In genomic region chr6:14862845-14863244, GRCh38 we compare ENCODE assay signal across 15 cellular contexts.
DNase-seq lines count a peak whose midpoint lies in the region; ATAC-seq, FAIRE-seq and TF ChIP-seq lines count a peak whose summit lies in the region.
"Had no signal": no experiment of that assay in that cellular context is flagged by ENCODE, and none has a peak within 500 bp of the region (broad histone marks: within the 10 kb centered on the region; RNA-seq: fewer than 3 reads in every experiment).

No MANE protein-coding gene starts in this region.

- H3K56ac ChIP-seq in IMR-90 (ENCODE audit: extremely low read depth, insufficient read depth, low read length) (no peak overlapping the region), H1 (replicated peaks; ENCODE audit: insufficient read length, low read depth, low read length) (no peak overlapping the region)

- H3K36me3 Mint-ChIP-seq in stimulated activated effector memory CD8-positive, alpha-beta T cell treated with anti-CD3 and anti-CD28 coated beads, Interleukin-12 subunit alpha, Interleukin-12 subunit beta, amount 100 ng/mL, for 72 hours = peaks cover 2% of the 10 kb centered on the region
- H3K36me3 Mint-ChIP-seq: CD8-positive, alpha-beta memory T cell had no signal

- H3K23me2 ChIP-seq in H1 (ENCODE audit: low read depth, low read length) = no peaks in the 10 kb centered on the region

- H3K4ac ChIP-seq in IMR-90 (ENCODE audit: low read depth, low read length) = no peak overlapping the region
- no peak overlapping the region for H3K4ac ChIP-seq in H1 (replicated peaks; ENCODE audit: insufficient read length, low read depth, low read length)

- H2BK15ac ChIP-seq in IMR-90 (ENCODE audit: low read depth, low read length) (no peak overlapping the region), H1 (ENCODE audit: low read length) (no peak overlapping the region)

- peak overlapping the region; percentile 7; the same call in 1 of the 2 replicates for H2AK5ac ChIP-seq in IMR-90 (ENCODE audit: low read depth, low read length)
- H2AK5ac ChIP-seq in H1 (ENCODE audit: low read depth, low read length) = no peak overlapping the region

- H2BK120ac ChIP-seq in IMR-90 (ENCODE audit: low read depth, low read length) (no peak overlapping the region), H1 (replicated peaks; ENCODE audit: low read depth, low read length) (peak overlapping the region; percentile 47)

- peaks cover 52% of the 10 kb centered on the region for H3K4me1 Mint-ChIP-seq in stimulated activated effector memory CD8-positive, alpha-beta T cell treated with anti-CD3 and anti-CD28 coated beads, Interleukin-12 subunit alpha, Interleukin-12 subunit beta, amount 100 ng/mL, for 72 hours

- in situ Hi-C loops in IMR-90 (cut with MboI; ENCODE audit: low sequenced_read_pairs) = no loop called here
- in situ Hi-C loops in mammary epithelial cell (cut with MboI; ENCODE audit: low sequenced_read_pairs in 2 of 2) = no loop called here

- H3K79me2 ChIP-seq in H1 (ENCODE audit: control insufficient read depth in 1 of 2, insufficient read depth in 2 of 2, low read length in 2 of 2) (no peaks in the 10 kb centered on the region), mammary epithelial cell (ENCODE audit: insufficient read depth, low read length) (no peaks in the 10 kb centered on the region)

- H3K4me3 Mint-ChIP-seq in stimulated activated effector memory CD8-positive, alpha-beta T cell treated with anti-CD3 and anti-CD28 coated beads, Interleukin-12 subunit alpha, Interleukin-12 subunit beta, amount 100 ng/mL, for 72 hours = no peak overlapping the region
- H3K4me3 Mint-ChIP-seq: B cell, CD14-positive monocyte, IgD-negative memory B cell had no signal

- 62% methylated on average over 3 of the region's 3 CpGs; no CpG with 5 or more reads in 1 of the 2 experiments for WGBS in IMR-90 (ENCODE audit: extremely low coverage in 2 of 2, insufficient read length in 1 of 2), 2 experiments
- WGBS in H1 (ENCODE audit: extremely low coverage in 1 of 2, insufficient coverage in 1 of 2, insufficient read length in 1 of 2, insufficient replicate concordance in 2 of 2, low coverage in 1 of 2, low lambda C conversion rate in 2 of 2, missing lambda C conversion rate in 1 of 2), 2 experiments = 92% methylated on average over 3 of the region's 3 CpGs; no CpG with 5 or more reads in 1 of the 2 experiments
- 82% methylated on average over 3 of the region's 3 CpGs for WGBS in mammary epithelial cell (ENCODE audit: low coverage, missing lambda C conversion rate)

- H4K8ac ChIP-seq in IMR-90 (ENCODE audit: low read depth in 2 of 2, low read length in 2 of 2) (no peak overlapping the region), H1 (ENCODE audit: extremely low read depth, insufficient read depth, low read length) (no peak overlapping the region)

- intact Hi-C loops in IMR-90 (cut with micrococcal nuclease) = no loop called here
- intact Hi-C loops in mammary epithelial cell (cut with micrococcal nuclease) = no loop called here

- FAIRE-seq in H1 (lab: Jason Lieb, UNC) = no peak
- FAIRE-seq: A204.1, H54 had no signal

- H4K91ac ChIP-seq in IMR-90 (ENCODE audit: insufficient read depth, low read depth, low read length) (no peak overlapping the region), H1 (replicated peaks; ENCODE audit: insufficient read length, low read length) (peak overlapping the region; percentile 8)

- peaks cover 58 to 78% (median 69%) of the 10 kb centered on the region in 10 experiments for H3K4me1 ChIP-seq in BLaER1 treated with 17β-estradiol and CSF1 and Interleukin-3, amounts not matched to agents 10 nM and 100 nM
- H3K4me1 ChIP-seq in IMR-90 (ENCODE audit: control insufficient read depth, insufficient read depth, low read length) (peaks cover 11% of the 10 kb centered on the region), H1 (replicated peaks in 1 of 4; ENCODE audit: control insufficient read depth in 3 of 4, insufficient read depth in 4 of 4, low read length in 3 of 4) (peaks cover 0 to 15% (median 9%) of the 10 kb centered on the region in 4 experiments; a peak in 6 of 7 replicates), mammary epithelial cell (ENCODE audit: insufficient read depth, low read length) (no peaks in the 10 kb centered on the region)

- no peak overlapping the region for H3K4me3 ChIP-seq in BLaER1 treated with 17β-estradiol and CSF1 and Interleukin-3, amounts not matched to agents 10 nM and 100 nM
- H3K4me3 ChIP-seq in IMR-90 (ENCODE audit: insufficient read depth, low read depth, low read length) = no peak overlapping the region
- H3K4me3 ChIP-seq in H1 (ENCODE audit: extremely low read depth in 1 of 4, insufficient read depth in 2 of 4, low read depth in 3 of 4, low read length in 4 of 4) = no peak overlapping the region
- no peak overlapping the region for H3K4me3 ChIP-seq in mammary epithelial cell (replicated peaks in 1 of 3; ENCODE audit: insufficient read depth in 1 of 3, low read depth in 2 of 3, low read length in 3 of 3)

- no peak overlapping the region for H3K23ac ChIP-seq in IMR-90 (ENCODE audit: low read depth, low read length)
- no peak overlapping the region for H3K23ac ChIP-seq in H1 (ENCODE audit: insufficient read length)

- no peak overlapping the region for H3K18ac ChIP-seq in IMR-90 (ENCODE audit: low read depth, low read length)
- no peak overlapping the region for H3K18ac ChIP-seq in H1 (ENCODE audit: extremely low read depth, low read length)

- TF ChIP-seq POLR2A in IMR-90 (IDR thresholded peaks at IDR 0.05; ENCODE audit: low read depth, low read length) (no peak), H1 (IDR thresholded peaks at IDR 0.05; ENCODE audit: control extremely low read depth in 1 of 2, low read depth in 2 of 2, low read length in 2 of 2) (no peak)

- H2AK9ac ChIP-seq in IMR-90 (replicated peaks; ENCODE audit: low read depth, low read length, poor library complexity) = no peak overlapping the region

- H2BK5ac ChIP-seq in IMR-90 (ENCODE audit: low read depth, low read length, poor library complexity, severe bottlenecking) = no peak overlapping the region
- no peak overlapping the region for H2BK5ac ChIP-seq in H1 (ENCODE audit: low read depth, low read length)

- H3K9me1 ChIP-seq in IMR-90 (ENCODE audit: insufficient read depth, low read length) = peaks cover 6% of the 10 kb centered on the region

- no peak overlapping the region for H2AFZ ChIP-seq in IMR-90 (replicated peaks; ENCODE audit: low read length, poor library complexity)
- H2AFZ ChIP-seq in H1 (ENCODE audit: low read length) = no peak overlapping the region
- no peak overlapping the region for H2AFZ ChIP-seq in mammary epithelial cell (ENCODE audit: low read depth, low read length)

- H3K27me3 ChIP-seq in BLaER1 treated with 17β-estradiol and CSF1 and Interleukin-3, amounts not matched to agents 10 nM and 100 nM = no peaks in the 10 kb centered on the region
- H3K27me3 ChIP-seq in IMR-90 (ENCODE audit: control insufficient read depth, insufficient read depth, low read length) (no peaks in the 10 kb centered on the region), H1 (replicated peaks in 1 of 4; ENCODE audit: control insufficient read depth in 3 of 4, extremely low read depth in 1 of 4, insufficient read depth in 3 of 4, low read length in 3 of 4) (no peaks in the 10 kb centered on the region), mammary epithelial cell (ENCODE audit: insufficient read depth, low read length) (no peaks in the 10 kb centered on the region)

- TF ChIP-seq EP300 in H1 (IDR thresholded peaks at IDR 0.05; ENCODE audit: borderline replicate concordance in 1 of 2, low read depth in 2 of 2, low read length in 2 of 2) = no peak

- POLR2A ChIA-PET in IMR-90 (lab: Charles Lee; ENCODE audit: unreplicated experiment) = no interaction called here
- POLR2A ChIA-PET in H1 (lab: Charles Lee; ENCODE audit: partially characterized antibody) = interaction anchor here (1.1 kb wide), 1 partner anchor 23 kb away, joined by 3 read pairs; no protein-coding TSS in a partner anchor

- dilution Hi-C loops in IMR-90 (cut with HindIII; ENCODE audit: low sequenced_read_pairs, unreplicated experiment) (no loop called here), mammary epithelial cell (cut with HindIII; ENCODE audit: low sequenced_read_pairs) (no loop called here)

- H2BK20ac ChIP-seq in IMR-90 (ENCODE audit: low read depth, low read length) = no peak overlapping the region
- H2BK20ac ChIP-seq in H1 (ENCODE audit: low read length) = peak overlapping the region; percentile 48; the same call in 1 of the 2 replicates

- no peak overlapping the region for H2BK12ac ChIP-seq in H1 (ENCODE audit: low read depth, low read length)

- H3K14ac ChIP-seq in IMR-90 (replicated peaks; ENCODE audit: low read depth, low read length) = no peak overlapping the region
- no peak overlapping the region for H3K14ac ChIP-seq in H1 (ENCODE audit: insufficient read length)

- no peak for TF ChIP-seq CTCF in IMR-90 (conservative IDR thresholded peaks at IDR 0.05; ENCODE audit: low read depth, low read length)
- TF ChIP-seq CTCF in H1 (IDR thresholded peaks at IDR 0.05; ENCODE audit: control extremely low read depth in 1 of 3, insufficient read depth in 1 of 3, low read depth in 1 of 3, low read length in 3 of 3) = no peak
- no peak for TF ChIP-seq CTCF in mammary epithelial cell (conservative IDR thresholded peaks at IDR 0.05 in 1 of 2, IDR thresholded peaks at IDR 0.05 in 1 of 2; ENCODE audit: extremely low read depth in 1 of 2, insufficient read depth in 1 of 2, low read depth in 1 of 2, low read length in 2 of 2)

- no peak for DNase-seq in IMR-90
- DNase-seq in H1 (ENCODE audit: low read depth in 1 of 2, low spot score in 2 of 2) = no peak
- DNase-seq in stimulated activated effector memory CD8-positive, alpha-beta T cell treated with anti-CD3 and anti-CD28 coated beads, Interleukin-12 subunit alpha, Interleukin-12 subunit beta, amount 100 ng/mL, for 72 hours (ENCODE audit: low spot score in 2 of 2) = no peak
- DNase-seq in HK-2 (ENCODE audit: unreplicated experiment) = no peak
- DNase-seq in mammary epithelial cell = no peak
- DNase-seq: CD8-positive, alpha-beta memory T cell; DMS53 had no signal

- H4K5ac ChIP-seq in IMR-90 (ENCODE audit: low read depth, low read length) (no peak overlapping the region), H1 (ENCODE audit: insufficient read length, low read depth, low read length) (no peak overlapping the region)

- H3K27ac ChIP-seq in BLaER1 treated with 17β-estradiol and CSF1 and Interleukin-3, amounts not matched to agents 10 nM and 100 nM = peak overlapping the region in 8 of 11 experiments; percentile 88 to 94 (median 92); a peak in 13 of 22 replicates
- H3K27ac ChIP-seq in IMR-90 (ENCODE audit: insufficient read depth, low read length) (no peak overlapping the region), H1 (ENCODE audit: low read depth, low read length) (no peak overlapping the region), mammary epithelial cell (ENCODE audit: insufficient read depth, low read depth, low read length) (no peak overlapping the region)

- H3K9me3 ChIP-seq in BLaER1 treated with 17β-estradiol and CSF1 and Interleukin-3, amounts not matched to agents 10 nM and 100 nM (replicated peaks in 1 of 11) = peaks cover 0 to 5% (median 0%) of the 10 kb centered on the region in 11 experiments; a peak in 3 of 22 replicates
- no peaks in the 10 kb centered on the region for H3K9me3 ChIP-seq in IMR-90 (ENCODE audit: control insufficient read depth, insufficient read depth, low read length)
- no peaks in the 10 kb centered on the region for H3K9me3 ChIP-seq in H1 (ENCODE audit: insufficient read depth in 2 of 2, low read depth in 1 of 2, low read length in 1 of 2)
- no peaks in the 10 kb centered on the region for H3K9me3 ChIP-seq in mammary epithelial cell (replicated peaks; ENCODE audit: insufficient read depth, low read length)

- no peaks in the 10 kb centered on the region for H4K20me1 ChIP-seq in BLaER1 treated with 17β-estradiol and CSF1 and Interleukin-3, amounts not matched to agents 10 nM and 100 nM
- H4K20me1 ChIP-seq in IMR-90 (ENCODE audit: insufficient read depth, low read length) (no peaks in the 10 kb centered on the region), H1 (replicated peaks in 1 of 2; ENCODE audit: control insufficient read depth in 1 of 2, insufficient read depth in 2 of 2, low read length in 2 of 2) (no peaks in the 10 kb centered on the region), mammary epithelial cell (ENCODE audit: insufficient read depth, low read length) (no peaks in the 10 kb centered on the region)

- CTCF ChIA-PET in IMR-90 (lab: Yijun Ruan, JAX) = interaction anchor here (0.6 kb wide), 1 partner anchor 547 kb away, joined by 5 read pairs; no protein-coding TSS in a partner anchor
- CTCF ChIA-PET in H1 (lab: Charles Lee; ENCODE audit: partially characterized antibody) = interaction anchor here (0.6 to 2.2 kb wide), 6 partner anchors 11 to 421 kb away, joined by 3 to 12 read pairs (median 4); no protein-coding TSS in a partner anchor
- CTCF ChIA-PET in mammary epithelial cell (lab: Charles Lee; ENCODE audit: low non-redundant PET) = no interaction called here

- H3K79me1 ChIP-seq in IMR-90 (ENCODE audit: low read depth in 1 of 2, low read length in 2 of 2) (no peaks in the 10 kb centered on the region), H1 (ENCODE audit: low read depth, low read length) (0 out of 2 replicates have a peak, but pooled peaks cover 3% of the 10 kb centered on the region)

- H3K27ac Mint-ChIP-seq in stimulated activated effector memory CD8-positive, alpha-beta T cell treated with anti-CD3 and anti-CD28 coated beads, Interleukin-12 subunit alpha, Interleukin-12 subunit beta, amount 100 ng/mL, for 72 hours = peak overlapping the region; percentile 1
- H3K27ac Mint-ChIP-seq: B cell, IgD-negative memory B cell had no signal

- no peaks in the 10 kb centered on the region for H3K9me3 Mint-ChIP-seq in stimulated activated effector memory CD8-positive, alpha-beta T cell treated with anti-CD3 and anti-CD28 coated beads, Interleukin-12 subunit alpha, Interleukin-12 subunit beta, amount 100 ng/mL, for 72 hours
- H3K9me3 Mint-ChIP-seq: CD8-positive, alpha-beta memory T cell; IgD-negative memory B cell had no signal

- TF ChIP-seq RAD21 in IMR-90 (IDR thresholded peaks at IDR 0.05; ENCODE audit: low read length) = no peak
- TF ChIP-seq RAD21 in H1 (IDR thresholded peaks at IDR 0.05 in 1 of 2, conservative IDR thresholded peaks at IDR 0.05 in 1 of 2; ENCODE audit: low read depth in 2 of 2, low read length in 2 of 2) = no peak

- H3K4me2 ChIP-seq in BLaER1 treated with 17β-estradiol and CSF1 and Interleukin-3, amounts not matched to agents 10 nM and 100 nM = peak overlapping the region; percentile 68 to 83 (median 77)
- H3K4me2 ChIP-seq in IMR-90 (ENCODE audit: low read depth, low read length) = no peak overlapping the region
- no peak overlapping the region for H3K4me2 ChIP-seq in H1 (ENCODE audit: insufficient read depth in 1 of 2, low read depth in 2 of 2, low read length in 2 of 2)
- no peak overlapping the region for H3K4me2 ChIP-seq in mammary epithelial cell (ENCODE audit: insufficient read depth, low read depth, low read length)

- BruUV-seq in IMR-90 (replicated peaks; lab: Mats Ljungman, UMichigan) (no TSS peak), mammary epithelial cell (replicated peaks; lab: Mats Ljungman, UMichigan) (no TSS peak)

- H3K36me3 ChIP-seq in BLaER1 treated with 17β-estradiol and CSF1 and Interleukin-3, amounts not matched to agents 10 nM and 100 nM = no peaks in the 10 kb centered on the region
- no peaks in the 10 kb centered on the region for H3K36me3 ChIP-seq in IMR-90 (ENCODE audit: control insufficient read depth, insufficient read depth, low read length)
- H3K36me3 ChIP-seq in H1 (ENCODE audit: control insufficient read depth in 2 of 4, insufficient read depth in 4 of 4, low read length in 3 of 4) = no peaks in the 10 kb centered on the region
- no peaks in the 10 kb centered on the region for H3K36me3 ChIP-seq in mammary epithelial cell (ENCODE audit: insufficient read depth, low read length)

- ATAC-seq in IMR-90 (ENCODE audit: low read depth) = no peak
- ATAC-seq in stimulated activated effector memory CD8-positive, alpha-beta T cell treated with anti-CD3 and anti-CD28 coated beads, Interleukin-12 subunit alpha, Interleukin-12 subunit beta, amount 100 ng/mL, for 72 hours = no peak
- no peak for ATAC-seq in HG03097 (IDR thresholded peaks at IDR 0.05; ENCODE audit: low FRiP score, unreplicated experiment)
- ATAC-seq: HCT116 had no signal

- H3K9ac ChIP-seq in BLaER1 treated with 17β-estradiol and CSF1 and Interleukin-3, amounts not matched to agents 10 nM and 100 nM = peak overlapping the region in 6 of 11 experiments; percentile 65 to 78 (median 75); a peak in 8 of 22 replicates
- H3K9ac ChIP-seq in IMR-90 (ENCODE audit: low read depth, low read length) (no peak overlapping the region), H1 (replicated peaks in 1 of 4; ENCODE audit: extremely low read depth in 1 of 4, low read depth in 3 of 4, low read length in 3 of 4) (no peak overlapping the region), mammary epithelial cell (ENCODE audit: insufficient read depth, low read length) (no peak overlapping the region)

Comparison
In these comparisons a context has a peak if more than half of its experiments do, and no peak if none do; other contexts are left out.
1. H3K27ac ChIP-seq: peak in BLaER1 treated with 17β-estradiol and CSF1 and Interleukin-3, amounts not matched to agents 10 nM and 100 nM (8 of 11); none in IMR-90 (single experiment), H1 (single experiment) and mammary epithelial cell (single experiment).
2. H3K4me2 ChIP-seq: peak in BLaER1 treated with 17β-estradiol and CSF1 and Interleukin-3, amounts not matched to agents 10 nM and 100 nM (11 of 11); none in IMR-90 (single experiment), H1 (0 of 2) and mammary epithelial cell (single experiment).
3. H3K9ac ChIP-seq: peak in BLaER1 treated with 17β-estradiol and CSF1 and Interleukin-3, amounts not matched to agents 10 nM and 100 nM (6 of 11); none in IMR-90 (single experiment), H1 (0 of 4) and mammary epithelial cell (single experiment).